ENCODE assay signal across 8 cellular contexts in genomic region chr9:89496645-89497044, GRCh38. TPM values are rescaled to one million over a fixed set of nuclear protein-coding genes. Genes with fewer than 3 reads are reported as not detected.
DNase-seq lines count a peak whose midpoint lies in the region; ATAC-seq and TF ChIP-seq lines count a peak whose summit lies in the region.

No MANE protein-coding gene starts in this region.

- peak overlapping the region; percentile 68 to 72 (median 68) for H3K4me3 ChIP-seq in liver (ENCODE audit: low read depth in 1 of 3, low read length in 3 of 3)
- H3K4me3 ChIP-seq in thoracic aorta, result peak overlapping the region; percentile 88

- H3K9ac ChIP-seq in liver (ENCODE audit: low read depth in 1 of 2, low read length in 2 of 2), result peak overlapping the region in 1 of 2 donors; percentile 43

- no peaks in the 10 kb centered on the region for H3K36me3 ChIP-seq in liver (ENCODE audit: control insufficient read depth in 4 of 4, insufficient read depth in 3 of 4, low read depth in 1 of 4, low read length in 3 of 4)
- no peaks in the 10 kb centered on the region for H3K36me3 ChIP-seq in thoracic aorta

- H3K9me3 ChIP-seq in liver (ENCODE audit: control insufficient read depth in 4 of 4, low read length in 3 of 4) (no peaks in the 10 kb centered on the region), thoracic aorta (no peaks in the 10 kb centered on the region)

- H3K4me3 Mint-ChIP-seq in activated naive CD8-positive, alpha-beta T cell, result peak overlapping the region; percentile 97

- H3K36me3 Mint-ChIP-seq in activated naive CD8-positive, alpha-beta T cell, result peaks cover 10% of the 10 kb centered on the region

- no peaks in the 10 kb centered on the region for H3K9me3 Mint-ChIP-seq in activated naive CD8-positive, alpha-beta T cell (ENCODE audit: low read depth)

- TF ChIP-seq RAD21 in liver (IDR thresholded peaks at IDR 0.05), result no peak

- H3K27me3 ChIP-seq in liver (ENCODE audit: control insufficient read depth in 4 of 4, insufficient read depth in 4 of 4, low read length in 3 of 4) (no peaks in the 10 kb centered on the region), thoracic aorta (replicated peaks; ENCODE audit: insufficient read depth) (no peaks in the 10 kb centered on the region)

- peak overlapping the region; percentile 97 for H3K27ac Mint-ChIP-seq in activated naive CD8-positive, alpha-beta T cell

- TF ChIP-seq CTCF in liver (IDR thresholded peaks at IDR 0.05; ENCODE audit: low read depth, low read length, missing input control) (no peak), thoracic aorta (IDR thresholded peaks at IDR 0.05) (no peak)

- peaks cover 0 to 5% (median 4%) of the 10 kb centered on the region in 4 donors for H3K4me1 ChIP-seq in liver (ENCODE audit: control insufficient read depth in 4 of 4, insufficient read depth in 4 of 4, low read length in 3 of 4)
- peaks cover 8 to 11% of the 10 kb centered on the region in 2 donors for H3K4me1 ChIP-seq in thoracic aorta (ENCODE audit: control insufficient read depth in 1 of 2, low read depth in 2 of 2)

- peak; percentile 57 for DNase-seq in activated CD4-positive, alpha-beta T cell treated with anti-CD3 and anti-CD28 coated beads for 48 hours
- DNase-seq in activated CD4-positive, alpha-beta T cell treated with anti-CD3 and anti-CD28 coated beads for 4 hours, result no peak
- DNase-seq in thoracic aorta (ENCODE audit: low spot score) (no peak), HCEC 1CT (no peak), NCI-H2107 treated with DMSO at 0.1 percent for 48 hours (lab: John Stamatoyannopoulos, UW; ENCODE audit: unreplicated experiment) (no peak)

- no peak for ATAC-seq in thoracic aorta (ENCODE audit: insufficient number of reproducible peaks, low FRiP score, low read depth)
- no peak for ATAC-seq in GM18498 (IDR thresholded peaks at IDR 0.05; ENCODE audit: unreplicated experiment)

- H3K27me3 Mint-ChIP-seq in activated naive CD8-positive, alpha-beta T cell, result no peaks in the 10 kb centered on the region

- H3K27ac ChIP-seq in liver (ENCODE audit: low read depth in 1 of 2, low read length in 2 of 2) (no peak overlapping the region), thoracic aorta (no peak overlapping the region)

- 64% methylated on average over 9 of the region's 9 CpGs for WGBS in liver

- peaks cover 87% of the 10 kb centered on the region for H3K4me1 Mint-ChIP-seq in activated naive CD8-positive, alpha-beta T cell (ENCODE audit: low read depth)

TF ChIP-seq in liver, 16 proteins besides CTCF, POLR2A, EP300 and RAD21:
- TF ChIP-seq ATF3 (IDR thresholded peaks at IDR 0.05) (no peak), HNF4G (IDR thresholded peaks at IDR 0.05) (no peak), TAF1 (conservative IDR thresholded peaks at IDR 0.05) (no peak), YY1 (IDR thresholded peaks at IDR 0.05) (no peak), JUND (IDR thresholded peaks at IDR 0.05) (no peak), ZBTB33 (IDR thresholded peaks at IDR 0.05) (no peak), NR2F2 (IDR thresholded peaks at IDR 0.05) (no peak), GABPA (IDR thresholded peaks at IDR 0.05 in 1 of 2, conservative IDR thresholded peaks at IDR 0.05 in 1 of 2) (no peak), SP1 (IDR thresholded peaks at IDR 0.05) (no peak), FOXA1 (IDR thresholded peaks at IDR 0.05) (no peak), EGR1 (IDR thresholded peaks at IDR 0.05; ENCODE audit: low read depth in 2 of 2) (no peak), REST (IDR thresholded peaks at IDR 0.05) (no peak), RXRA (IDR thresholded peaks at IDR 0.05) (no peak), MAX (IDR thresholded peaks at IDR 0.05) (no peak), FOXA2 (IDR thresholded peaks at IDR 0.05) (no peak), HNF4A (conservative IDR thresholded peaks at IDR 0.05) (no peak)
TF ChIP-seq in liver: peak in this region for 0.

RNA-seq across cellular contexts. Expression of gene SEMA4D, which starts 1.3 kb away (rescaled TPM):
- 10 to 100 TPM in 1 of 2 donors, 1 to 10 TPM in 1; 6.5 to 12.0 TPM for total RNA-seq in liver
- polyA plus RNA-seq in liver, result 1 to 10 TPM; 1.4 to 1.6 TPM
- 10 to 100 TPM; 16.9 to 20.2 TPM for total RNA-seq in thoracic aorta
